ENCODE assay signal across 22 cellular contexts in genomic region chr2:195359043-195359735, GRCh38.
"Had no signal": no experiment of that assay in that cellular context is flagged by ENCODE, and none has a peak within 500 bp of the region (broad histone marks: within the 10 kb centered on the region; RNA-seq: fewer than 3 reads in every experiment).

No MANE protein-coding gene starts in this region.

- H3K27ac ChIP-seq: adrenal gland, ascending aorta, breast epithelium, colonic mucosa, esophagus muscularis mucosa, gastrocnemius medialis, tibial artery, WERI-Rb-1 had no signal

- H3K9me3 ChIP-seq: adrenal gland, ascending aorta, colonic mucosa, esophagus muscularis mucosa, gastrocnemius medialis, tibial artery had no signal

- H3K27me3 Mint-ChIP-seq: progenitor cell of endocrine pancreas, T-cell had no signal

- H3K9me3 Mint-ChIP-seq: neural crest cell had no signal

- H3K27me3 ChIP-seq: adrenal gland, ascending aorta, breast epithelium, colonic mucosa, dorsolateral prefrontal cortex, esophagus muscularis mucosa, gastrocnemius medialis, spleen, tibial artery had no signal

- ATAC-seq: gastrocnemius medialis; stimulated activated naive CD8-positive, alpha-beta T cell treated with anti-CD3 and anti-CD28 coated beads, Interleukin-15, Interleukin-2, amounts not matched to agents 100 U/mL and 50 U/mL, for 24 hours; T-cell had no signal

- H3K4me3 ChIP-seq: adrenal gland, ascending aorta, breast epithelium, colonic mucosa, dorsolateral prefrontal cortex, esophagus muscularis mucosa, gastrocnemius medialis, spleen, tibial artery had no signal

- H3K36me3 ChIP-seq: adrenal gland, ascending aorta, breast epithelium, colonic mucosa, esophagus muscularis mucosa, gastrocnemius medialis, spleen, tibial artery, WERI-Rb-1 had no signal

- H3K4me3 Mint-ChIP-seq: activated T-helper 1 cell treated with anti-CD3 and anti-CD28 coated beads, Interleukin-12 subunit alpha, Interleukin-12 subunit beta, Interleukin-2, Interleukin-4 antibody, amounts not matched to agents 30 ng/mL and 10 ng/mL and 1 ng/mL, durations not matched to agents 14 hours and 24 hours and 36 hours; neural crest cell; T-cell had no signal

- FAIRE-seq: TTC549 had no signal

- H3K36me3 Mint-ChIP-seq: T-cell had no signal

- H3K4me1 ChIP-seq: adrenal gland, ascending aorta, breast epithelium, colonic mucosa, gastrocnemius medialis, tibial artery had no signal

- DNase-seq: activated CD4-positive, alpha-beta T cell treated with anti-CD3 and anti-CD28 coated beads, Interleukin-2, amount 50 U/mL, for 4 hours; activated CD4-positive, CD25-positive, alpha-beta regulatory T cell treated with anti-CD3 and anti-CD28 coated beads, Interleukin-2, amount 50 U/mL, for 72 hours; activated gamma-delta T cell; activated naive CD4-positive, alpha-beta T cell treated with anti-CD3 and anti-CD28 coated beads, Interleukin-2, amount 50 U/mL, for 16 hours; adrenal gland; colonic mucosa; dorsolateral prefrontal cortex; gastrocnemius medialis; hippocampal formation; spleen; stimulated activated CD4-positive, alpha-beta T cell treated with anti-CD3 and anti-CD28 coated beads, Interleukin-4, amount 100 ng/mL, for 24 hours; stimulated activated naive CD8-positive, alpha-beta T cell treated with anti-CD3 and anti-CD28 coated beads, Interleukin-15, Interleukin-2, amounts not matched to agents 100 U/mL and 50 U/mL, for 24 hours; T-cell; tibial artery; WERI-Rb-1 had no signal

- H3K27ac Mint-ChIP-seq: activated T-helper 1 cell treated with anti-CD3 and anti-CD28 coated beads, Interleukin-12 subunit alpha, Interleukin-12 subunit beta, Interleukin-2, Interleukin-4 antibody, amounts not matched to agents 30 ng/mL and 10 ng/mL and 1 ng/mL, durations not matched to agents 14 hours and 24 hours and 36 hours; progenitor cell of endocrine pancreas had no signal

- H3K4me1 Mint-ChIP-seq: neural crest cell had no signal
